In genomic region chr7:8131694-8132605, GRCh38 we compare ENCODE assay signal across 8 cellular contexts.
DNase-seq lines count a peak whose midpoint lies in the region; ATAC-seq and TF ChIP-seq lines count a peak whose summit lies in the region.

No MANE protein-coding gene starts in this region.

- ATAC-seq in GM18502 (IDR thresholded peaks at IDR 0.05; ENCODE audit: poor library complexity, unreplicated experiment), result peak; percentile 52
- ATAC-seq in GM21423 (IDR thresholded peaks at IDR 0.05; ENCODE audit: unreplicated experiment), result peak; percentile 47
- peak; percentile 45 for ATAC-seq in HG03521 (IDR thresholded peaks at IDR 0.05; ENCODE audit: unreplicated experiment)
- no peak for ATAC-seq in body of pancreas

- intact Hi-C loops in body of pancreas (cut with DNase I), result no loop called here

- peaks cover 0 to 8% of the 10 kb centered on the region in 2 donors for H3K36me3 ChIP-seq in body of pancreas (replicated peaks in 1 of 2; ENCODE audit: insufficient read depth in 1 of 2, low read depth in 2 of 2)

- no peak overlapping the region for H3K27ac ChIP-seq in body of pancreas

- 77 to 87% methylated on average over 5 of the region's 5 CpGs for WGBS in body of pancreas, 2 donors

- no peaks in the 10 kb centered on the region for H3K27me3 ChIP-seq in body of pancreas

- no peak for TF ChIP-seq POLR2A in body of pancreas (IDR thresholded peaks at IDR 0.05)

- H3K9me3 ChIP-seq in body of pancreas, result no peaks in the 10 kb centered on the region

- no peaks in the 10 kb centered on the region for H3K4me1 ChIP-seq in body of pancreas

- no peak overlapping the region for H3K4me3 ChIP-seq in epithelial cell of esophagus (ENCODE audit: low read length)
- no peak overlapping the region for H3K4me3 ChIP-seq in body of pancreas

- DNase-seq in epithelial cell of esophagus (ENCODE audit: low read depth) (peak; percentile 17), NOMO-1 (lab: John Stamatoyannopoulos, UW; ENCODE audit: unreplicated experiment in 2 of 2) (no peak), germinal center (ENCODE audit: low spot score) (no peak), Ammon's horn (ENCODE audit: low spot score) (no peak), body of pancreas (no peak)

- TF ChIP-seq CTCF in epithelial cell of esophagus (IDR thresholded peaks at IDR 0.05; ENCODE audit: insufficient read depth, low read depth, low read length, missing control alignments) (no peak), body of pancreas (IDR thresholded peaks at IDR 0.05) (no peak)
